21 cellular contexts compared by ENCODE assay signal in the genomic region with DNA sequence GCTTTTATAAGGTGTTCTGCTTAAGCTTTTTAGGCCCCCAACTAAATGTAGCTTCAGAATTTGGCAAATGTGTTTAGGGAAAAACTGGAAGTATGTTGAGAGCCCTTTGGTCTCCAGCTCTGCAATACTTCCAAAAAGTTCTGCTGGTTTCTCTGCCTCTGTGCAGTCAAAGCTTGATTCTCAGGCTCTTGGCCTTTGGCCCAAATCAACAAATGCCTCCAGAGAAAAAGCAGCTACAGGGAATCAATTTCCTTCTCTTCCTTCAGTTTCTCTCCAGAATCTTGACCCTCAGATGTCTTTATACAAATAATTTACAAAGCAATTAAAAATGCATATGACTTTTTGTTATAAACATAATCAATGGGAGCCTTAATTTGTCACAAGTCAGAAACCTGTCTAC.
DNase-seq lines count a peak whose midpoint lies in the region; ATAC-seq and TF ChIP-seq lines count a peak whose summit lies in the region.
"Had no signal": no experiment of that assay in that cellular context is flagged by ENCODE, and none has a peak within 500 bp of the region (broad histone marks: within the 10 kb centered on the region; RNA-seq: fewer than 3 reads in every experiment).

No MANE protein-coding gene starts in this region.

- H3K9me3 ChIP-seq in gastroesophageal sphincter, result peaks cover 0 to 17% (median 0%) of the 10 kb centered on the region in 3 donors

- TF ChIP-seq EP300 in gastroesophageal sphincter (IDR thresholded peaks at IDR 0.05), result no peak

- ATAC-seq in left lobe of liver (peak; percentile 90), gastroesophageal sphincter (no peak), GM18519 (IDR thresholded peaks at IDR 0.05; ENCODE audit: low FRiP score, unreplicated experiment) (no peak)
- ATAC-seq: activated CD8-positive, alpha-beta memory T cell treated with anti-CD3 and anti-CD28 coated beads, Interleukin-2, amount 10 ng/mL, durations not matched to agents 7 days and 5 days; stimulated activated memory B cell treated with anti-CD40 and anti-IgM and Interleukin-4, amounts not matched to agents 10 μg/mL and 1 μg/mL and 100 μg/mL, for 72 hours had no signal

- TF ChIP-seq CTCF in LNCaP clone FGC (IDR thresholded peaks at IDR 0.05; ENCODE audit: control insufficient read depth, extremely low read depth, insufficient read depth), result no peak
- TF ChIP-seq CTCF in gastroesophageal sphincter (IDR thresholded peaks at IDR 0.05), result no peak

- TF ChIP-seq POLR2A in gastroesophageal sphincter (IDR thresholded peaks at IDR 0.05), result no peak

- H3K4me3 ChIP-seq in LNCaP clone FGC (ENCODE audit: low read depth, low read length) (no peak overlapping the region), gastroesophageal sphincter (no peak overlapping the region)
- H3K4me3 ChIP-seq: BLaER1 treated with 17β-estradiol and CSF1 and Interleukin-3, amounts not matched to agents 10 nM and 100 nM; SK-N-MC; suprapubic skin had no signal

- no peaks in the 10 kb centered on the region for H3K27me3 ChIP-seq in gastroesophageal sphincter
- H3K27me3 ChIP-seq: BLaER1 treated with 17β-estradiol and CSF1 and Interleukin-3, amounts not matched to agents 10 nM and 100 nM; suprapubic skin had no signal

- H3K4me1 ChIP-seq in gastroesophageal sphincter, result peaks cover 0 to 8% (median 0%) of the 10 kb centered on the region in 3 donors
- H3K4me1 ChIP-seq: suprapubic skin had no signal

- no peak overlapping the region for H3K27ac ChIP-seq in gastroesophageal sphincter
- H3K27ac ChIP-seq: BLaER1 treated with 17β-estradiol and CSF1 and Interleukin-3, amounts not matched to agents 10 nM and 100 nM; SK-N-MC; suprapubic skin had no signal

- DNase-seq in LNCaP clone FGC (ENCODE audit: low read depth), result peak; percentile 32
- DNase-seq in brain pericyte (ENCODE audit: low read depth, low spot score), result peak; percentile 13
- DNase-seq in left lobe of liver (ENCODE audit: low spot score), result peak; percentile 60
- peak; percentile 7 for DNase-seq in renal cortical epithelial cell (ENCODE audit: low read depth)
- DNase-seq in HuH-7 (ENCODE audit: low spot score), result no peak
- DNase-seq: activated CD4-positive, alpha-beta T cell treated with anti-CD3 and anti-CD28 coated beads for 48 hours; activated CD8-positive, alpha-beta memory T cell treated with anti-CD3 and anti-CD28 coated beads, Interleukin-2, amount 10 ng/mL, durations not matched to agents 7 days and 5 days; activated naive CD4-positive, alpha-beta T cell treated with anti-CD3 and anti-CD28 coated beads for 36 hours; amniotic stem cell; Calu3; NCI-H2081; NCI-H226; NCI-H774; RPMI8226; stimulated activated CD4-positive, alpha-beta T cell treated with anti-CD3 and anti-CD28 coated beads, Interleukin-4, amount 100 ng/mL, for 1 hour had no signal

- peaks cover 0 to 37% of the 10 kb centered on the region in 2 donors for H3K36me3 ChIP-seq in gastroesophageal sphincter
